ENCODE assay signal across 8 cellular contexts in the genomic region with DNA sequence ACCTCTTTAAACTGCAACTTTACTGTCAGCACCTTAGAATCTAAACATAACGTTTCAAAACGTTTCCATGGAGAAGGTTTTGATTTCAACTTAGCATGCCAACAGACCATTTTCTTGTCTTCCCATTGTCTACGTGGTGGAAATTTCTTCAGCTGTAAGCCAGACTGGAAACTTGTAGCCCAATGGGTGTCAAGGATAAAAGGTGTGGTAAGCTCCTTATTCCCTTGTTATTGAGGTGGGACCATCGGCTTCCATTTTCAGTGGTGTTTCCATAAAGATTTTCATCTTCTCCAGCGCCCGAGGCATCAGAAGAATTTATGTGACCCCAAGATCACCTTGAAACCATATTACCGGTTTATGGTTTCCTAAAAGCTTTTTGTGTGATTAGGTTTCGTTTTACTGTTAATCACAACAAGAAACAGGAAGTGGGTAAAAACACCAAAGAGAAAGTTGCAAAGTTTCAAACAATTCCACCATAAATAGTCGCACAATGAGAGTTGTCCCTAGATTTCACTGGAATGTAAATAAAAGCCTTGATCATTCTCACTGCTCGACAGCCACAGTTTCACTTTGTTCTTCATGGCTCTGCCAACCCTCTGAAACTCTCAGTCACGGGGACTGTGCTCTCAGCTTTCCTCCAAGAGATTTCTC.
DNase-seq lines count a peak whose midpoint lies in the region; ATAC-seq, FAIRE-seq and TF ChIP-seq lines count a peak whose summit lies in the region.

No MANE protein-coding gene starts in this region.

- TF ChIP-seq POLR2A in GM18505 (IDR thresholded peaks at IDR 0.05; ENCODE audit: borderline replicate concordance, extremely low read depth, insufficient read depth, insufficient read length) (no peak), vagina (IDR thresholded peaks at IDR 0.05) (no peak)

- no peak overlapping the region for H3K23ac ChIP-seq in mesendoderm (ENCODE audit: low read length)

- H3K79me1 ChIP-seq in mesendoderm (ENCODE audit: low read length), result no peaks in the 10 kb centered on the region

- H2BK5ac ChIP-seq in mesendoderm (ENCODE audit: low read length), result no peak overlapping the region

- H3K27ac ChIP-seq in 22Rv1 (peak overlapping the region; percentile 53), OCI-LY3 (ENCODE audit: low read length) (no peak overlapping the region; the same call in 1 of the 2 replicates), mesendoderm (ENCODE audit: low read depth, low read length) (no peak overlapping the region), vagina (peak overlapping the region; percentile 10)

- H3K36me3 ChIP-seq in OCI-LY3 (replicated peaks; ENCODE audit: low read depth, low read length) (no peaks in the 10 kb centered on the region), mesendoderm (ENCODE audit: control insufficient read depth, insufficient read depth, low read length) (no peaks in the 10 kb centered on the region), vagina (no peaks in the 10 kb centered on the region)

- WGBS in mesendoderm (ENCODE audit: extremely low coverage, insufficient coverage, low lambda C conversion rate), result no CpG with 5 or more reads among the region's 11 CpGs

- no peaks in the 10 kb centered on the region for H3K79me2 ChIP-seq in OCI-LY3 (ENCODE audit: low read length)
- no peaks in the 10 kb centered on the region for H3K79me2 ChIP-seq in mesendoderm (ENCODE audit: control insufficient read depth, insufficient read depth, low read length)

- H2AK5ac ChIP-seq in mesendoderm (ENCODE audit: low read length), result no peak overlapping the region

- H2BK15ac ChIP-seq in mesendoderm (replicated peaks; ENCODE audit: low read depth), result no peak overlapping the region

- H3K4me2 ChIP-seq in OCI-LY3 (ENCODE audit: low read length), result peak overlapping the region; percentile 88
- no peak overlapping the region for H3K4me2 ChIP-seq in mesendoderm (ENCODE audit: low read length)

- DNase-seq in mesendoderm (peak; percentile 34), vagina (ENCODE audit: extremely low spot score in 2 of 2) (no peak), activated gamma-delta T cell (lab: John Stamatoyannopoulos, UW) (no peak)

- peak overlapping the region; percentile 56 for H3K9ac ChIP-seq in OCI-LY3 (ENCODE audit: low read length)
- no peak overlapping the region for H3K9ac ChIP-seq in mesendoderm (ENCODE audit: low read length)

- H3K4me3 ChIP-seq in OCI-LY3 (ENCODE audit: low read length) (peak overlapping the region; percentile 76), mesendoderm (ENCODE audit: low read length) (no peak overlapping the region), vagina (peak overlapping the region; percentile 33 to 41)

- no peaks in the 10 kb centered on the region for H4K20me1 ChIP-seq in OCI-LY3 (ENCODE audit: insufficient read depth, low read length)

- H3K9me3 ChIP-seq in OCI-LY3 (ENCODE audit: insufficient read depth, low read length), result no peaks in the 10 kb centered on the region
- no peaks in the 10 kb centered on the region for H3K9me3 ChIP-seq in vagina

- H2AFZ ChIP-seq in OCI-LY3 (ENCODE audit: low read depth, low read length), result peak overlapping the region; percentile 27

- H3K56ac ChIP-seq in mesendoderm (ENCODE audit: low read length), result no peak overlapping the region

- H3K18ac ChIP-seq in mesendoderm (ENCODE audit: low read length), result peak overlapping the region; percentile 18

- intact Hi-C loops in vagina (cut with DNase I), result no loop called here

- no peak overlapping the region for H2BK120ac ChIP-seq in mesendoderm (ENCODE audit: low read depth, low read length)

- no peaks in the 10 kb centered on the region for H3K27me3 ChIP-seq in OCI-LY3 (ENCODE audit: low read depth, low read length)
- H3K27me3 ChIP-seq in mesendoderm (ENCODE audit: insufficient read depth, low read length, poor library complexity), result no peaks in the 10 kb centered on the region
- no peaks in the 10 kb centered on the region for H3K27me3 ChIP-seq in vagina

- H3K4me1 ChIP-seq in OCI-LY3 (ENCODE audit: low read length) (peaks cover 23% of the 10 kb centered on the region), mesendoderm (ENCODE audit: control insufficient read depth, low read depth, low read length) (no peaks in the 10 kb centered on the region), vagina (peaks cover 7% of the 10 kb centered on the region)

- peak; percentile 49 for FAIRE-seq in colon (lab: Jason Lieb, UNC)

- no peak overlapping the region for H4K8ac ChIP-seq in mesendoderm (ENCODE audit: low read depth, low read length)

- TF ChIP-seq CTCF in 22Rv1 (IDR thresholded peaks at IDR 0.05), result no peak
- no peak for TF ChIP-seq CTCF in OCI-LY3 (IDR thresholded peaks at IDR 0.05; ENCODE audit: low read depth, low read length)
- no peak for TF ChIP-seq CTCF in vagina (IDR thresholded peaks at IDR 0.05)

- H4K5ac ChIP-seq in mesendoderm (ENCODE audit: low read length), result no peak overlapping the region

- H3K4ac ChIP-seq in mesendoderm (ENCODE audit: low read depth, low read length), result no peak overlapping the region

- ATAC-seq in GM18505 (IDR thresholded peaks at IDR 0.05; ENCODE audit: unreplicated experiment) (peak; percentile 56), HG02852 (IDR thresholded peaks at IDR 0.05; ENCODE audit: unreplicated experiment) (peak; percentile 73)

Comparison
In these comparisons a context has a peak if more than half of its experiments do, and no peak if none do; other contexts are left out.
1. H3K27ac ChIP-seq: peak in 22Rv1 (single experiment) and vagina (single experiment); none in OCI-LY3 (single experiment) and mesendoderm (single experiment).